1 cellular context compared by ENCODE assay signal in the genomic region with DNA sequence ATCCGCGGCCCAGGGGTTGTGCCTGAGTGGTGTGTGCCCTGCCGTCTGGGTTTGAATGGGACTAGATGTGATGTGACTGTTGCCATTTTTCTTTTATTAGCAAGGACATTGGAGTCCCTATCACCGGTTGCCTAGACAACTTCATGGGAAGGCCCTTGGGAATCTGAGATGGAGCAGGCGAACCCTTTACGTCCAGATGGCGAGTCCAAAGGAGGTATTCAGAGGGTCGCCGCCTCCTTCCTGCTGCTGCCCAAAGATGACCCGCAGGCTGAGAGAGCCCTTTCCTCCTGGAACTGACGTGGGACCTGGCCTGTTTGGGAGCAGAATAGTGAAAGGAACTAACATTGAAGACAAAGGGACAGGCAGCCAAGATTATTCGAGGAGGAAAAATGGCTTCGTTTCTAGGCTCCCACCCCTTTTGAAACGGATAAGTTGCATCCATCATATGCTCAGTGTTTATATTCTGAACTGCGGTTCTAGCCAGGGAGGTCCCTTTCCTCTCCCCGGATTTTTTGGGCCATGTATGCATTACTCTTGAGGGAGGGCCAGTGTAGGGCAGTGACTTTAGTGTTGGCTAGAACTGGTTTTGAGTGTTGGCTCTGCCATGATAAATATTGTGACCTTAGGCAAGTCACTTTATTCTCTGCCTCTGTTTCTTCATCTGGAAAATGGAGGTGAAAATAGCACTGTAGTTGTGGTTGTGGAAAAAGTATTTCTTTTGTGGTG.
TF ChIP-seq lines count a peak whose summit lies in the region.

No MANE protein-coding gene starts in this region.

TF ChIP-seq in GM12878, 131 proteins besides CTCF, POLR2A, EP300 and RAD21:
- no peak for TF ChIP-seq MYB (IDR thresholded peaks at IDR 0.05; ENCODE audit: borderline replicate concordance, low read depth, low read length)
- no peak for TF ChIP-seq FOS (IDR thresholded peaks at IDR 0.05; ENCODE audit: borderline replicate concordance, extremely low read depth, insufficient read length)
- TF ChIP-seq SREBF2 (IDR thresholded peaks at IDR 0.05; ENCODE audit: low read length) = no peak
- TF ChIP-seq CREB1 (IDR thresholded peaks at IDR 0.05; ENCODE audit: low read depth) = no peak
- TF ChIP-seq EGR1 (IDR thresholded peaks at IDR 0.05; ENCODE audit: borderline replicate concordance in 1 of 2, low read depth in 2 of 2, low read length in 2 of 2) = no peak
- no peak for TF ChIP-seq SUZ12 (IDR thresholded peaks at IDR 0.05; ENCODE audit: unreplicated experiment)
- TF ChIP-seq SUPT20H (IDR thresholded peaks at IDR 0.05; ENCODE audit: borderline replicate concordance, control insufficient read depth, low read depth, low read length) = no peak
- TF ChIP-seq NFIC (IDR thresholded peaks at IDR 0.05; ENCODE audit: low read depth, low read length) = no peak
- no peak for TF ChIP-seq ZBTB40 (IDR thresholded peaks at IDR 0.05; ENCODE audit: borderline replicate concordance)
- no peak for TF ChIP-seq BRCA1 (IDR thresholded peaks at IDR 0.05; ENCODE audit: low read depth, low read length)
- no peak for TF ChIP-seq RELA (IDR thresholded peaks at IDR 0.05; ENCODE audit: borderline replicate concordance, partially characterized antibody)
- TF ChIP-seq CHD1 (IDR thresholded peaks at IDR 0.05; ENCODE audit: low read depth, low read length) = no peak
- TF ChIP-seq ASH2L (IDR thresholded peaks at IDR 0.05; ENCODE audit: borderline replicate concordance, low read depth) = no peak
- TF ChIP-seq TARDBP (IDR thresholded peaks at IDR 0.05; ENCODE audit: borderline replicate concordance) = no peak
- TF ChIP-seq CREM (IDR thresholded peaks at IDR 0.05; ENCODE audit: low read depth) = no peak
